Comparison of ENCODE assay signal across 1 cellular context in genomic region chr22:46815896-46816721, GRCh38.
TF ChIP-seq lines count a peak whose summit lies in the region.

No MANE protein-coding gene starts in this region.

TF ChIP-seq in HepG2, 621 proteins besides CTCF, POLR2A, EP300 and RAD21 (continued from another document and continues in another):
- TF ChIP-seq HNRNPK (IDR thresholded peaks at IDR 0.05; ENCODE audit: low read depth, low read length, poor library complexity, severe bottlenecking) (no peak), NFKB2 (CRISPR knock-in tag; IDR thresholded peaks at IDR 0.05; ENCODE audit: borderline replicate concordance) (no peak), HNF4A (CRISPR knock-in tag; IDR thresholded peaks at IDR 0.05) (no peak), DPF2 (CRISPR knock-in tag; IDR thresholded peaks at IDR 0.05; ENCODE audit: borderline replicate concordance, low read depth) (0 out of 2 replicates have a peak, but pooled peaks have one; percentile 28), MYPOP (CRISPR knock-in tag; IDR thresholded peaks at IDR 0.05) (no peak), ZNF800 (CRISPR knock-in tag; IDR thresholded peaks at IDR 0.05) (no peak), SALL2 (CRISPR knock-in tag; IDR thresholded peaks at IDR 0.05) (no peak), ZBTB4 (CRISPR knock-in tag; IDR thresholded peaks at IDR 0.05; ENCODE audit: borderline replicate concordance) (no peak), ZNF20 (CRISPR knock-in tag; IDR thresholded peaks at IDR 0.05) (no peak), ZNF333 (CRISPR knock-in tag; IDR thresholded peaks at IDR 0.05; ENCODE audit: borderline replicate concordance) (no peak), GMEB1 (CRISPR knock-in tag; IDR thresholded peaks at IDR 0.05; ENCODE audit: borderline replicate concordance) (no peak), UBTF (CRISPR knock-in tag; IDR thresholded peaks at IDR 0.05) (peak; percentile 70; the same call in 1 of the 2 replicates), ZSCAN30 (CRISPR knock-in tag; IDR thresholded peaks at IDR 0.05) (no peak), TIGD3 (CRISPR knock-in tag; IDR thresholded peaks at IDR 0.05; ENCODE audit: borderline replicate concordance) (no peak), PHF21A (CRISPR knock-in tag; IDR thresholded peaks at IDR 0.05) (peak; percentile 37; the same call in 1 of the 2 replicates), MYC (CRISPR knock-in tag; IDR thresholded peaks at IDR 0.05; ENCODE audit: borderline replicate concordance) (peak; percentile 49; the same call in 1 of the 2 replicates)
- TF ChIP-seq, protein P1, sequence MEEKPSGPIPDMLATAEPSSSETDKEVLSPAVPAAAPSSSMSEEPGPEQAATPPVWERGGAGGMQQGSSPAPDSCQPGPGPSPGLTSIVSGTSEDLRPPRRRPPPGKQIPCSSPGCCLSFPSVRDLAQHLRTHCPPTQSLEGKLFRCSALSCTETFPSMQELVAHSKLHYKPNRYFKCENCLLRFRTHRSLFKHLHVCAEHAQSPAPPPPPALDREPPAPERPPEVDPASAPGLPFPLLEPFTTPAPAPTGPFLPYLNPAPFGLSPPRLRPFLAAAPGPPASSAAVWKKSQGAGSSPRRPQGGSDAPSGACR (CRISPR knock-in tag; IDR thresholded peaks at IDR 0.05): no peak
- TF ChIP-seq, protein P2, sequence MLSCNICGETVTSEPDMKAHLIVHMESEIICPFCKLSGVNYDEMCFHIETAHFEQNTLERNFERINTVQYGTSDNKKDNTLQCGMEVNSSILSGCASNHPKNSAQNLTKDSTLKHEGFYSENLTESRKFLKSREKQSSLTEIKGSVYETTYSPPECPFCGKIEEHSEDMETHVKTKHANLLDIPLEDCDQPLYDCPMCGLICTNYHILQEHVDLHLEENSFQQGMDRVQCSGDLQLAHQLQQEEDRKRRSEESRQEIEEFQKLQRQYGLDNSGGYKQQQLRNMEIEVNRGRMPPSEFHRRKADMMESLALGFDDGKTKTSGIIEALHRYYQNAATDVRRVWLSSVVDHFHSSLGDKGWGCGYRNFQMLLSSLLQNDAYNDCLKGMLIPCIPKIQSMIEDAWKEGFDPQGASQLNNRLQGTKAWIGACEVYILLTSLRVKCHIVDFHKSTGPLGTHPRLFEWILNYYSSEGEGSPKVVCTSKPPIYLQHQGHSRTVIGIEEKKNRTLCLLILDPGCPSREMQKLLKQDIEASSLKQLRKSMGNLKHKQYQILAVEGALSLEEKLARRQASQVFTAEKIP (CRISPR knock-in tag; IDR thresholded peaks at IDR 0.05; ENCODE audit: borderline replicate concordance): no peak
- TF ChIP-seq, protein P3, sequence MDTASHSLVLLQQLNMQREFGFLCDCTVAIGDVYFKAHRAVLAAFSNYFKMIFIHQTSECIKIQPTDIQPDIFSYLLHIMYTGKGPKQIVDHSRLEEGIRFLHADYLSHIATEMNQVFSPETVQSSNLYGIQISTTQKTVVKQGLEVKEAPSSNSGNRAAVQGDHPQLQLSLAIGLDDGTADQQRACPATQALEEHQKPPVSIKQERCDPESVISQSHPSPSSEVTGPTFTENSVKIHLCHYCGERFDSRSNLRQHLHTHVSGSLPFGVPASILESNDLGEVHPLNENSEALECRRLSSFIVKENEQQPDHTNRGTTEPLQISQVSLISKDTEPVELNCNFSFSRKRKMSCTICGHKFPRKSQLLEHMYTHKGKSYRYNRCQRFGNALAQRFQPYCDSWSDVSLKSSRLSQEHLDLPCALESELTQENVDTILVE (CRISPR knock-in tag; IDR thresholded peaks at IDR 0.05): no peak
- TF ChIP-seq, protein P4, sequence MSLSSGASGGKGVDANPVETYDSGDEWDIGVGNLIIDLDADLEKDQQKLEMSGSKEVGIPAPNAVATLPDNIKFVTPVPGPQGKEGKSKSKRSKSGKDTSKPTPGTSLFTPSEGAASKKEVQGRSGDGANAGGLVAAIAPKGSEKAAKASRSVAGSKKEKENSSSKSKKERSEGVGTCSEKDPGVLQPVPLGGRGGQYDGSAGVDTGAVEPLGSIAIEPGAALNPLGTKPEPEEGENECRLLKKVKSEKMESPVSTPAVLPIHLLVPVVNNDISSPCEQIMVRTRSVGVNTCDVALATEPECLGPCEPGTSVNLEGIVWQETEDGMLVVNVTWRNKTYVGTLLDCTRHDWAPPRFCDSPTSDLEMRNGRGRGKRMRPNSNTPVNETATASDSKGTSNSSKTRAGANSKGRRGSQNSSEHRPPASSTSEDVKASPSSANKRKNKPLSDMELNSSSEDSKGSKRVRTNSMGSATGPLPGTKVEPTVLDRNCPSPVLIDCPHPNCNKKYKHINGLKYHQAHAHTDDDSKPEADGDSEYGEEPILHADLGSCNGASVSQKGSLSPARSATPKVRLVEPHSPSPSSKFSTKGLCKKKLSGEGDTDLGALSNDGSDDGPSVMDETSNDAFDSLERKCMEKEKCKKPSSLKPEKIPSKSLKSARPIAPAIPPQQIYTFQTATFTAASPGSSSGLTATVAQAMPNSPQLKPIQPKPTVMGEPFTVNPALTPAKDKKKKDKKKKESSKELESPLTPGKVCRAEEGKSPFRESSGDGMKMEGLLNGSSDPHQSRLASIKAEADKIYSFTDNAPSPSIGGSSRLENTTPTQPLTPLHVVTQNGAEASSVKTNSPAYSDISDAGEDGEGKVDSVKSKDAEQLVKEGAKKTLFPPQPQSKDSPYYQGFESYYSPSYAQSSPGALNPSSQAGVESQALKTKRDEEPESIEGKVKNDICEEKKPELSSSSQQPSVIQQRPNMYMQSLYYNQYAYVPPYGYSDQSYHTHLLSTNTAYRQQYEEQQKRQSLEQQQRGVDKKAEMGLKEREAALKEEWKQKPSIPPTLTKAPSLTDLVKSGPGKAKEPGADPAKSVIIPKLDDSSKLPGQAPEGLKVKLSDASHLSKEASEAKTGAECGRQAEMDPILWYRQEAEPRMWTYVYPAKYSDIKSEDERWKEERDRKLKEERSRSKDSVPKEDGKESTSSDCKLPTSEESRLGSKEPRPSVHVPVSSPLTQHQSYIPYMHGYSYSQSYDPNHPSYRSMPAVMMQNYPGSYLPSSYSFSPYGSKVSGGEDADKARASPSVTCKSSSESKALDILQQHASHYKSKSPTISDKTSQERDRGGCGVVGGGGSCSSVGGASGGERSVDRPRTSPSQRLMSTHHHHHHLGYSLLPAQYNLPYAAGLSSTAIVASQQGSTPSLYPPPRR (CRISPR knock-in tag; IDR thresholded peaks at IDR 0.05; ENCODE audit: borderline replicate concordance): no peak
- TF ChIP-seq, protein P5, sequence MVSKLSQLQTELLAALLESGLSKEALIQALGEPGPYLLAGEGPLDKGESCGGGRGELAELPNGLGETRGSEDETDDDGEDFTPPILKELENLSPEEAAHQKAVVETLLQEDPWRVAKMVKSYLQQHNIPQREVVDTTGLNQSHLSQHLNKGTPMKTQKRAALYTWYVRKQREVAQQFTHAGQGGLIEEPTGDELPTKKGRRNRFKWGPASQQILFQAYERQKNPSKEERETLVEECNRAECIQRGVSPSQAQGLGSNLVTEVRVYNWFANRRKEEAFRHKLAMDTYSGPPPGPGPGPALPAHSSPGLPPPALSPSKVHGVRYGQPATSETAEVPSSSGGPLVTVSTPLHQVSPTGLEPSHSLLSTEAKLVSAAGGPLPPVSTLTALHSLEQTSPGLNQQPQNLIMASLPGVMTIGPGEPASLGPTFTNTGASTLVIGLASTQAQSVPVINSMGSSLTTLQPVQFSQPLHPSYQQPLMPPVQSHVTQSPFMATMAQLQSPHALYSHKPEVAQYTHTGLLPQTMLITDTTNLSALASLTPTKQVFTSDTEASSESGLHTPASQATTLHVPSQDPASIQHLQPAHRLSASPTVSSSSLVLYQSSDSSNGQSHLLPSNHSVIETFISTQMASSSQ (IDR thresholded peaks at IDR 0.05; ENCODE audit: low read depth): no peak
- TF ChIP-seq, protein P5 (CRISPR knock-in tag; IDR thresholded peaks at IDR 0.05; ENCODE audit: borderline replicate concordance): no peak
